Comparison of ENCODE assay signal across 1 cellular context in genomic region chr1:51878307-51878615, GRCh38.
TF ChIP-seq lines count a peak whose summit lies in the region.

No MANE protein-coding gene starts in this region.

TF ChIP-seq in K562, 482 proteins besides CTCF, POLR2A, EP300 and RAD21 (continued from another document and continues in another):
- TF ChIP-seq AFF1 (IDR thresholded peaks at IDR 0.05; ENCODE audit: low read depth in 1 of 2, partially characterized antibody in 2 of 2) (peak in 1 of 2 experiments; percentile 3), BRD9 (IDR thresholded peaks at IDR 0.05; ENCODE audit: low read depth, partially characterized antibody) (peak; percentile 11), PYGO2 (tag; IDR thresholded peaks at IDR 0.05) (no peak), ZNF212 (CRISPR knock-in tag; IDR thresholded peaks at IDR 0.05) (no peak), ZNF232 (CRISPR knock-in tag; IDR thresholded peaks at IDR 0.05) (0 out of 2 replicates have a peak, but pooled peaks have one; percentile 83), MEIS2 (IDR thresholded peaks at IDR 0.05; ENCODE audit: partially characterized antibody) (no peak), ZNF431 (CRISPR knock-in tag; IDR thresholded peaks at IDR 0.05) (peak; percentile 58; the same call in 1 of the 2 replicates), ATF1 (CRISPR knock-in tag; IDR thresholded peaks at IDR 0.05) (no peak), ATF1 (tag; IDR thresholded peaks at IDR 0.05) (no peak), NCOA4 (IDR thresholded peaks at IDR 0.05; ENCODE audit: partially characterized antibody) (no peak), SMAD1 (IDR thresholded peaks at IDR 0.05; ENCODE audit: low read depth, low read length, partially characterized antibody) (peak; percentile 38), ETV5 (CRISPR knock-in tag; IDR thresholded peaks at IDR 0.05; ENCODE audit: low read depth) (0 out of 2 replicates have a peak, but pooled peaks have one; percentile 19), ZBTB49 (CRISPR knock-in tag; IDR thresholded peaks at IDR 0.05; ENCODE audit: borderline replicate concordance) (0 out of 2 replicates have a peak, but pooled peaks have one; percentile 57), SMAD2 (IDR thresholded peaks at IDR 0.05; ENCODE audit: low read depth, low read length) (no peak), PCBP1 (IDR thresholded peaks at IDR 0.05; ENCODE audit: low read depth, low read length, poor library complexity, severe bottlenecking) (no peak), LARP7 (IDR thresholded peaks at IDR 0.05) (peak; percentile 86; the same call in 1 of the 2 replicates), NKRF (IDR thresholded peaks at IDR 0.05; ENCODE audit: borderline replicate concordance) (peak; percentile 46), ELF2 (CRISPR knock-in tag; IDR thresholded peaks at IDR 0.05) (0 out of 2 replicates have a peak, but pooled peaks have one; percentile 41), MCM2 (IDR thresholded peaks at IDR 0.05; ENCODE audit: low read depth) (no peak), ZC3H8 (IDR thresholded peaks at IDR 0.05) (no peak), ZNF224 (CRISPR knock-in tag; IDR thresholded peaks at IDR 0.05) (0 out of 2 replicates have a peak, but pooled peaks have one; percentile 17), FUS (optimal IDR thresholded peaks at IDR 0.05; ENCODE audit: low read depth, low read length) (no peak), ZFP1 (CRISPR knock-in tag; IDR thresholded peaks at IDR 0.05) (no peak), DNMT1 (IDR thresholded peaks at IDR 0.05) (no peak), CREB3L1 (IDR thresholded peaks at IDR 0.05; ENCODE audit: borderline replicate concordance, low read depth) (no peak), IRF1 (CRISPR knock-in tag; IDR thresholded peaks at IDR 0.05; ENCODE audit: borderline replicate concordance) (no peak), GMEB1 (CRISPR knock-in tag; IDR thresholded peaks at IDR 0.05) (no peak), PHB (CRISPR knock-in tag; IDR thresholded peaks at IDR 0.05) (peak; percentile 68; the same call in 1 of the 2 replicates), ARID4B (CRISPR knock-in tag; IDR thresholded peaks at IDR 0.05) (peak; percentile 66; the same call in 1 of the 2 replicates), ZNF280B (CRISPR knock-in tag; IDR thresholded peaks at IDR 0.05) (no peak), MLX (CRISPR knock-in tag; conservative IDR thresholded peaks at IDR 0.05) (peak; percentile 59 to 79; a peak in 1 of 4 replicates)
